2 cellular contexts compared by ENCODE assay signal in genomic region chr20:21510995-21511394, GRCh38.
A peak's percentile ranks its signal among the peaks of the same experiment; 100 is the strongest.
TF ChIP-seq lines count a peak whose summit lies in the region.

No MANE protein-coding gene starts in this region.

TF ChIP-seq in GM23338, 12 proteins besides CTCF, POLR2A, EP300 and RAD21:
- TF ChIP-seq ZNF462 (CRISPR knock-in tag; IDR thresholded peaks at IDR 0.05) (no peak), EZH2 (IDR thresholded peaks at IDR 0.05; ENCODE audit: low read depth, unreplicated experiment) (peak; percentile 99)
TF ChIP-seq in GM23338: peak in this region for 1.

TF ChIP-seq in H1, 55 proteins besides CTCF, POLR2A, EP300 and RAD21:
- TF ChIP-seq RBBP5 (IDR thresholded peaks at IDR 0.05; ENCODE audit: borderline replicate concordance, low read depth, low read length) (no peak), RNF2 (IDR thresholded peaks at IDR 0.05; ENCODE audit: borderline replicate concordance, low read depth, low read length, missing control alignments, poor library complexity, severe bottlenecking) (peak; percentile 94), SP2 (IDR thresholded peaks at IDR 0.05; ENCODE audit: low read length) (no peak), KDM5A (IDR thresholded peaks at IDR 0.05; ENCODE audit: low read length) (no peak), TCF12 (IDR thresholded peaks at IDR 0.05; ENCODE audit: low read depth, low read length) (no peak), TAF7 (optimal IDR thresholded peaks at IDR 0.05; ENCODE audit: borderline replicate concordance, low read depth, low read length) (no peak)
- TF ChIP-seq, protein P1, sequence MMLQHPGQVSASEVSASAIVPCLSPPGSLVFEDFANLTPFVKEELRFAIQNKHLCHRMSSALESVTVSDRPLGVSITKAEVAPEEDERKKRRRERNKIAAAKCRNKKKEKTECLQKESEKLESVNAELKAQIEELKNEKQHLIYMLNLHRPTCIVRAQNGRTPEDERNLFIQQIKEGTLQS (IDR thresholded peaks at IDR 0.05; ENCODE audit: insufficient read depth, low read depth, low read length) = no peak
